8 cellular contexts compared by ENCODE assay signal in genomic region chr4:113762061-113762850, GRCh38. TPM values are rescaled to one million over a fixed set of nuclear protein-coding genes. Genes with fewer than 3 reads are reported as not detected.
DNase-seq lines count a peak whose midpoint lies in the region; ATAC-seq and TF ChIP-seq lines count a peak whose summit lies in the region.

No MANE protein-coding gene starts in this region.

- peak overlapping the region; percentile 74 to 99 for H3K18ac ChIP-seq in mesenchymal stem cell (ENCODE audit: low read depth in 1 of 2, low read length in 2 of 2)

- H3K4me1 Mint-ChIP-seq in Caco-2 (ENCODE audit: low read depth, unreplicated experiment), result peaks cover 35% of the 10 kb centered on the region

- H3K9me3 ChIP-seq in Caco-2 (no peaks in the 10 kb centered on the region), endocrine pancreas (ENCODE audit: control insufficient read depth, low read length) (no peaks in the 10 kb centered on the region), mesenchymal stem cell (ENCODE audit: control insufficient read depth, low read length) (no peaks in the 10 kb centered on the region)

- no peaks in the 10 kb centered on the region for H3K27me3 ChIP-seq in Caco-2 (replicated peaks; ENCODE audit: control insufficient read depth, insufficient read depth, low read length)
- no peaks in the 10 kb centered on the region for H3K27me3 ChIP-seq in endocrine pancreas (ENCODE audit: control insufficient read depth, insufficient read depth, low read length)
- H3K27me3 ChIP-seq in mesenchymal stem cell (ENCODE audit: control insufficient read depth in 1 of 2, insufficient read depth in 1 of 2, low read length in 2 of 2), result no peaks in the 10 kb centered on the region

- H3K27me3 Mint-ChIP-seq in Caco-2 (ENCODE audit: insufficient read depth, unreplicated experiment), result no peaks in the 10 kb centered on the region

- peak overlapping the region; percentile 90 for H2BK15ac ChIP-seq in mesenchymal stem cell (ENCODE audit: low read depth, poor library complexity, severe bottlenecking)

- H4K8ac ChIP-seq in mesenchymal stem cell (ENCODE audit: low read length), result peak overlapping the region; percentile 92

- peak overlapping the region; percentile 76 for H3K4me2 ChIP-seq in mesenchymal stem cell (ENCODE audit: low read length, poor library complexity, severe bottlenecking)

- H3K9me3 Mint-ChIP-seq in Caco-2 (ENCODE audit: unreplicated experiment), result peaks cover 6% of the 10 kb centered on the region

- H3K23ac ChIP-seq in mesenchymal stem cell (ENCODE audit: low read length in 2 of 2), result peak overlapping the region in 1 of 2 experiments; percentile 46

- no peaks in the 10 kb centered on the region for H3K79me1 ChIP-seq in mesenchymal stem cell (replicated peaks; ENCODE audit: low read length, poor library complexity, severe bottlenecking)

- DNase-seq in Caco-2, result peak; percentile 97 to 99
- DNase-seq in HT1080 (ENCODE audit: low read depth), result peak; percentile 96
- DNase-seq in NOMO-1 treated with dmso at 0.1 percent for 144 hours (lab: John Stamatoyannopoulos, UW; ENCODE audit: unreplicated experiment), result peak; percentile 97
- peak; percentile 99 for DNase-seq in activated CD8-positive, alpha-beta memory T cell treated with anti-CD3 and anti-CD28 coated beads, Interleukin-2, amount 50 U/mL, for 24 hours (ENCODE audit: extremely low read depth)
- DNase-seq in mesenchymal stem cell, result peak; percentile 100
- DNase-seq in stimulated activated CD8-positive, alpha-beta memory T cell treated with anti-CD3 and anti-CD28 coated beads, Interleukin-12 subunit alpha, Interleukin-12 subunit beta, amount 100 ng/mL, for 24 hours (ENCODE audit: extremely low read depth), result peak; percentile 99

- H2BK120ac ChIP-seq in mesenchymal stem cell (ENCODE audit: low read depth, low read length), result peak overlapping the region; percentile 75

- peak overlapping the region; percentile 96 for H3K4me3 Mint-ChIP-seq in Caco-2 (ENCODE audit: unreplicated experiment)

- CTCF ChIA-PET in Caco-2 (lab: Charles Lee), result interaction anchor here (2.0 kb wide), 1 partner anchor 215 kb away, joined by 7 read pairs; no protein-coding TSS in a partner anchor

- WGBS in mesenchymal stem cell, result under 1% methylated on average over 44 of the region's 44 CpGs

- peak overlapping the region; percentile 83 for H2AFZ ChIP-seq in mesenchymal stem cell (ENCODE audit: low read depth, low read length)

- H3K36me3 ChIP-seq in Caco-2 (ENCODE audit: control insufficient read depth, insufficient read depth, low read length) (no peaks in the 10 kb centered on the region), endocrine pancreas (ENCODE audit: control insufficient read depth, insufficient read depth, low read length) (no peaks in the 10 kb centered on the region), mesenchymal stem cell (ENCODE audit: control insufficient read depth in 1 of 2, insufficient read depth in 2 of 2, low read depth in 1 of 2, low read length in 2 of 2) (peaks cover 0 to 17% of the 10 kb centered on the region in 2 experiments)

- peak overlapping the region; percentile 35 for H2AK5ac ChIP-seq in mesenchymal stem cell (ENCODE audit: low read length, severe bottlenecking)

- H3K4me3 ChIP-seq in Caco-2 (ENCODE audit: low read depth, low read length), result peak overlapping the region; percentile 82
- H3K4me3 ChIP-seq in endocrine pancreas (ENCODE audit: control insufficient read depth, insufficient read depth, low read length), result peak overlapping the region; percentile 95
- H3K4me3 ChIP-seq in mesenchymal stem cell (ENCODE audit: insufficient read depth in 1 of 2, low read depth in 1 of 2, low read length in 2 of 2), result peak overlapping the region; percentile 89 to 90

- TF ChIP-seq CTCF in Caco-2 (IDR thresholded peaks at IDR 0.05; ENCODE audit: insufficient read depth in 1 of 2, low read depth in 1 of 2, low read length in 1 of 2, severe bottlenecking in 1 of 2, unreplicated experiment in 1 of 2), result no peak

- H2BK12ac ChIP-seq in mesenchymal stem cell (ENCODE audit: low read length in 2 of 2), result peak overlapping the region; percentile 74 to 75

- ATAC-seq in GM21367 (IDR thresholded peaks at IDR 0.05; ENCODE audit: unreplicated experiment), result peak; percentile 63

- H3K27ac Mint-ChIP-seq in Caco-2 (ENCODE audit: unreplicated experiment), result peak overlapping the region; percentile 91

- H3K9ac ChIP-seq in endocrine pancreas (ENCODE audit: control insufficient read depth, insufficient read depth, low read length), result peak overlapping the region; percentile 88
- H3K9ac ChIP-seq in mesenchymal stem cell (ENCODE audit: low read length), result peak overlapping the region; percentile 96

- peak overlapping the region; percentile 89 for H2BK5ac ChIP-seq in mesenchymal stem cell (ENCODE audit: low read depth, low read length, poor library complexity, severe bottlenecking)

- H3K4ac ChIP-seq in mesenchymal stem cell (ENCODE audit: low read depth in 1 of 2, low read length in 2 of 2), result peak overlapping the region; percentile 87 to 94

- H3K4me1 ChIP-seq in Caco-2 (peaks cover 43% of the 10 kb centered on the region), endocrine pancreas (ENCODE audit: control insufficient read depth, insufficient read depth, low read length) (peaks cover 16% of the 10 kb centered on the region), mesenchymal stem cell (ENCODE audit: control insufficient read depth, insufficient read depth, low read depth, low read length) (no peaks in the 10 kb centered on the region)

- peak overlapping the region; percentile 0 to 96 for H3K14ac ChIP-seq in mesenchymal stem cell (ENCODE audit: low read length in 2 of 2)

- peaks cover 43% of the 10 kb centered on the region for H3K36me3 Mint-ChIP-seq in Caco-2 (ENCODE audit: insufficient read depth, unreplicated experiment)

- TSS peak; percentile 39 for BruUV-seq in Caco-2 (replicated peaks; lab: Mats Ljungman, UMichigan)

- peak overlapping the region; percentile 81 for H4K91ac ChIP-seq in mesenchymal stem cell (ENCODE audit: low read length)

- POLR2A ChIA-PET in Caco-2 (lab: Charles Lee), result interaction anchor here (0.5 kb wide), 1 partner anchor 680 kb away, joined by 3 read pairs; no protein-coding TSS in a partner anchor

- intact Hi-C loops in Caco-2 (cut with micrococcal nuclease; ENCODE audit: unreplicated experiment), result loop anchor here (1.0 to 5.0 kb wide), 7 partner anchors 78 to 620 kb away; no protein-coding TSS in a partner anchor

- peak overlapping the region; percentile 98 for H3K27ac ChIP-seq in mesenchymal stem cell (ENCODE audit: low read length, poor library complexity, severe bottlenecking)

RNA-seq across cellular contexts. Expression of gene CAMK2D, which starts 0.7 kb away (rescaled TPM):
- total RNA-seq in Caco-2 (2022), result 56.1 and 65.6 TPM in 2 replicates
- total RNA-seq in HT1080 (2014; rRNA removed; shearing (Covaris generic)), result 10.6 and 11.2 TPM in 2 replicates
- 4.3 and 6.1 TPM in 2 replicates for polyA plus RNA-seq in HT1080 (2015; cell fraction: cytosol; rRNA removed)
- 7.1 and 7.6 TPM in 2 replicates for polyA plus RNA-seq in HT1080 (2015; cell fraction: nucleus; rRNA removed)
- 35.2 TPM for polyA plus RNA-seq in mesenchymal stem cell (2013, experiment 1 of 2)
- polyA plus RNA-seq in mesenchymal stem cell (2013, experiment 2 of 2), result 37.4 TPM

Comparison
In these comparisons a context has a peak if more than half of its experiments do, and no peak if none do; other contexts are left out.
1. Peak in every context shown above with its lines: DNase-seq, ATAC-seq, H3K4me3 ChIP-seq and H3K27ac ChIP-seq.